Comparison of ENCODE assay signal across 25 cellular contexts in the genomic region with DNA sequence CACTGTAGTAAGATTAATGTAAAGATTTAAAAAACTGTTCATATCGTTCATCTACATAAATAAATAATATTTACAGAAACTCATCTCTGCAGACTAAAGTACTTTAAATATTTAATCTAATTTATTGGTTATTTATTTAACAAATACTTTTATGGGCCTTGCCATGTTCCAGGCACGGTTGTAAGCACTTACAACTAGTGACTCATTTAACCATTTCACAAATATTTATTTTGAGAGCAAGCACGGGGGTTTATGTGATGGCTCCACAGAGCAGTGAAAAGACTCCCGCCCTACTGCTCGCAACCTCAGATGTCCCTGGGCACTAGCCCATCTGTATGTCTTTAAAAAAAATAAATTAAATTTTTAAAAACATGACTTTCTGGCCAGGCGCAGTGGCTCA.
DNase-seq lines count a peak whose midpoint lies in the region; ATAC-seq and TF ChIP-seq lines count a peak whose summit lies in the region.
"Had no signal": no experiment of that assay in that cellular context is flagged by ENCODE, and none has a peak within 500 bp of the region (broad histone marks: within the 10 kb centered on the region; RNA-seq: fewer than 3 reads in every experiment).

No MANE protein-coding gene starts in this region.

- H3K36me3 ChIP-seq in Karpas-422 (ENCODE audit: insufficient read depth, low read length) (no peaks in the 10 kb centered on the region), mucosa of descending colon (ENCODE audit: low read depth) (no peaks in the 10 kb centered on the region)
- H3K36me3 ChIP-seq: colonic mucosa, esophagus squamous epithelium, Peyer's patch, sigmoid colon, tibial artery had no signal

- intact Hi-C loops in mucosa of descending colon (cut with DNase I, micrococcal nuclease): no loop called here

- no peak overlapping the region for H3K4me2 ChIP-seq in Karpas-422 (ENCODE audit: low read depth, low read length, poor library complexity, severe bottlenecking)

- no peaks in the 10 kb centered on the region for H3K9me2 ChIP-seq in Karpas-422 (replicated peaks; ENCODE audit: insufficient read depth, low read length)

- H3K4me3 ChIP-seq in Karpas-422 (ENCODE audit: low read length): no peak overlapping the region
- no peak overlapping the region for H3K4me3 ChIP-seq in astrocyte of the spinal cord (ENCODE audit: low read depth, low read length)
- no peak overlapping the region for H3K4me3 ChIP-seq in mucosa of descending colon
- H3K4me3 ChIP-seq: colonic mucosa, esophagus squamous epithelium, Peyer's patch, sigmoid colon, SK-N-MC, tibial artery had no signal

- H2AFZ ChIP-seq in Karpas-422 (ENCODE audit: low read length): no peak overlapping the region

- H3K79me2 ChIP-seq in Karpas-422 (ENCODE audit: low read length): no peaks in the 10 kb centered on the region

- H3K9me3 ChIP-seq in Karpas-422 (ENCODE audit: low read length) (peaks cover 27% of the 10 kb centered on the region), mucosa of descending colon (no peaks in the 10 kb centered on the region)
- H3K9me3 ChIP-seq: colonic mucosa, esophagus squamous epithelium, Peyer's patch, sigmoid colon, tibial artery had no signal

- H3K27me3 ChIP-seq in Karpas-422 (ENCODE audit: low read length): no peaks in the 10 kb centered on the region
- H3K27me3 ChIP-seq: colonic mucosa, esophagus squamous epithelium, Peyer's patch, sigmoid colon, tibial artery had no signal

- no peaks in the 10 kb centered on the region for H4K20me1 ChIP-seq in Karpas-422 (ENCODE audit: insufficient read depth, low read depth, low read length)

- H3K4me1 ChIP-seq in Karpas-422 (ENCODE audit: low read length): no peaks in the 10 kb centered on the region
- H3K4me1 ChIP-seq in mucosa of descending colon (ENCODE audit: low read depth): no peaks in the 10 kb centered on the region
- H3K4me1 ChIP-seq: colonic mucosa, Peyer's patch had no signal

- no peak overlapping the region for H3K9ac ChIP-seq in Karpas-422 (ENCODE audit: low read length)

- in situ Hi-C loops in astrocyte of the spinal cord (cut with HindIII; ENCODE audit: low sequenced_read_pairs): no loop called here

- DNase-seq in Daoy (ENCODE audit: low read depth): peak; percentile 4
- DNase-seq in Karpas-422: peak; percentile 12
- DNase-seq in astrocyte of the spinal cord (ENCODE audit: low read depth, low spot score): peak; percentile 15
- no peak for DNase-seq in mucosa of descending colon
- no peak for DNase-seq in NCI-H2227 (lab: John Stamatoyannopoulos, UW; ENCODE audit: unreplicated experiment)
- DNase-seq: activated T-cell treated with anti-CD3 and anti-CD28 coated beads, Interleukin-2, amount 50 U/mL, for 1 hour; CD4-positive, alpha-beta memory T cell; colonic mucosa; DMS153; esophagus squamous epithelium; GF-D8; glutamatergic neuron; NCI-H1105 treated with DMSO at 0.1 percent for 48 hours; NCI-H2081 treated with DMSO at 0.1 percent for 48 hours; NCI-H446; Peyer's patch; posterior cingulate gyrus; sigmoid colon; stimulated activated CD4-positive, alpha-beta T cell treated with anti-CD3 and anti-CD28 coated beads, Interleukin-15, amount 100 ng/mL, for 24 hours; stimulated activated naive CD8-positive, alpha-beta T cell treated with anti-CD3 and anti-CD28 coated beads, Interleukin-15, amount 100 ng/mL, for 72 hours; T-helper 17 cell; tibial artery had no signal

- no peak overlapping the region for H3K27ac ChIP-seq in Karpas-422 (ENCODE audit: low read length)
- H3K27ac ChIP-seq: colonic mucosa, esophagus squamous epithelium, Peyer's patch, SK-N-MC, tibial artery had no signal

- no peak for TF ChIP-seq CTCF in astrocyte of the spinal cord (IDR thresholded peaks at IDR 0.05; ENCODE audit: low read depth, low read length)
- TF ChIP-seq CTCF in mucosa of descending colon (IDR thresholded peaks at IDR 0.05): no peak

- TF ChIP-seq POLR2A in GM18505 (IDR thresholded peaks at IDR 0.05; ENCODE audit: borderline replicate concordance, extremely low read depth, insufficient read depth, insufficient read length): no peak

- ATAC-seq in mucosa of descending colon: peak; percentile 44
- no peak for ATAC-seq in GM18520 (IDR thresholded peaks at IDR 0.05; ENCODE audit: unreplicated experiment)
- no peak for ATAC-seq in GM18505 (IDR thresholded peaks at IDR 0.05; ENCODE audit: unreplicated experiment)
- ATAC-seq: stimulated activated naive CD8-positive, alpha-beta T cell treated with anti-CD3 and anti-CD28 coated beads, Interleukin-15, amount 100 ng/mL, for 72 hours; T-helper 17 cell had no signal

Comparison
In these comparisons a context has a peak if more than half of its experiments do, and no peak if none do; other contexts are left out.
1. DNase-seq: peak in Daoy (single experiment), Karpas-422 (single experiment) and astrocyte of the spinal cord (single experiment); none in mucosa of descending colon (0 of 3) and NCI-H2227 (single experiment).